ENCODE assay signal across 18 cellular contexts in the genomic region with DNA sequence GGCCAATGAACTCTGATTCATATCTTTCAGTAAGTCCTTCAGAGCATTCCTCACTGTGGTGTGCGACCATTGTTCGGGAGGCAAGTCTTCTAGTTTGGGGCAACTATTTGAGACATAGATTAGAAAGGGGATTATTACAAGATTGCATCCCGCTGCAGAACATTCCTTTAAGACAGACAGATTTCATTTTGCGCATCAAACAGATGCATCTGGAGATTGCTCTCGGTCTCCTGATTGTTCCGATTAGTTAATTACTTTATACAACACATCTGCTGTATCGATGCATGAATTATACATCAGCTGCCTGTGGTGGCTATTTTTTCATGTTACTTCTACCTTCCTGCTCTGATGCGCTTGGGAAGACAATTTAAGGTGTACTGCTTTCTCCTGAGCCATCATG. TPM values are rescaled to one million over a fixed set of nuclear protein-coding genes. Genes with fewer than 3 reads are reported as not detected.
DNase-seq lines count a peak whose midpoint lies in the region; ATAC-seq lines count a peak whose summit lies in the region.
"Had no signal": no experiment of that assay in that cellular context is flagged by ENCODE, and none has a peak within 500 bp of the region (broad histone marks: within the 10 kb centered on the region; RNA-seq: fewer than 3 reads in every experiment).

No MANE protein-coding gene starts in this region.

- H3K27ac Mint-ChIP-seq in activated T-cell treated with anti-CD3 and anti-CD28 coated beads, Interleukin-2, amount 50 U/mL, for 72 hours = peak overlapping the region; percentile 97
- peak overlapping the region; percentile 71 for H3K27ac Mint-ChIP-seq in activated T-helper 1 cell treated with anti-CD3 and anti-CD28 coated beads, Interleukin-12 subunit alpha, Interleukin-12 subunit beta, Interleukin-2, Interleukin-4 antibody, amounts not matched to agents 30 ng/mL and 10 ng/mL and 1 ng/mL, durations not matched to agents 14 hours and 24 hours and 36 hours
- peak overlapping the region; percentile 71 to 96 (median 87) for H3K27ac Mint-ChIP-seq in naive thymus-derived CD4-positive, alpha-beta T cell
- H3K27ac Mint-ChIP-seq: H9 had no signal

- no peaks in the 10 kb centered on the region for H3K27me3 Mint-ChIP-seq in activated T-cell treated with anti-CD3 and anti-CD28 coated beads, Interleukin-2, amount 50 U/mL, for 72 hours (ENCODE audit: low read depth)
- H3K27me3 Mint-ChIP-seq in activated T-helper 1 cell treated with anti-CD3 and anti-CD28 coated beads, Interleukin-12 subunit alpha, Interleukin-12 subunit beta, Interleukin-2, Interleukin-4 antibody, amounts not matched to agents 30 ng/mL and 10 ng/mL and 1 ng/mL, durations not matched to agents 14 hours and 24 hours and 36 hours (ENCODE audit: insufficient read depth) = no peaks in the 10 kb centered on the region
- H3K27me3 Mint-ChIP-seq in naive thymus-derived CD4-positive, alpha-beta T cell = no peaks in the 10 kb centered on the region

- no peaks in the 10 kb centered on the region for H3K27me3 ChIP-seq in naive thymus-derived CD4-positive, alpha-beta T cell (ENCODE audit: control insufficient read depth in 2 of 2, insufficient read depth in 2 of 2, low read length in 2 of 2)
- H3K27me3 ChIP-seq: BLaER1 had no signal

- no peak overlapping the region for H3K4me3 ChIP-seq in naive thymus-derived CD4-positive, alpha-beta T cell (ENCODE audit: low read length)
- H3K4me3 ChIP-seq: BLaER1, GM12878 had no signal

- peak overlapping the region; percentile 46 for H3K27ac ChIP-seq in naive thymus-derived CD4-positive, alpha-beta T cell (ENCODE audit: low read depth, low read length)
- H3K27ac ChIP-seq: 22Rv1, BLaER1, KMS-11 had no signal

- H3K9me3 Mint-ChIP-seq in activated T-cell treated with anti-CD3 and anti-CD28 coated beads, Interleukin-2, amount 50 U/mL, for 72 hours = no peaks in the 10 kb centered on the region
- H3K9me3 Mint-ChIP-seq in activated T-helper 1 cell treated with anti-CD3 and anti-CD28 coated beads, Interleukin-12 subunit alpha, Interleukin-12 subunit beta, Interleukin-2, Interleukin-4 antibody, amounts not matched to agents 30 ng/mL and 10 ng/mL and 1 ng/mL, durations not matched to agents 14 hours and 24 hours and 36 hours = no peaks in the 10 kb centered on the region
- no peaks in the 10 kb centered on the region for H3K9me3 Mint-ChIP-seq in naive thymus-derived CD4-positive, alpha-beta T cell
- H3K9me3 Mint-ChIP-seq: H9 had no signal

- intact Hi-C loops in activated T-helper 1 cell treated with anti-CD3 and anti-CD28 coated beads, Interleukin-12 subunit alpha, Interleukin-12 subunit beta, Interleukin-2, Interleukin-4 antibody, amounts not matched to agents 30 ng/mL and 10 ng/mL and 1 ng/mL, durations not matched to agents 14 hours and 24 hours and 36 hours (cut with micrococcal nuclease) = no loop called here
- intact Hi-C loops in naive thymus-derived CD4-positive, alpha-beta T cell (cut with micrococcal nuclease) = loop anchor here in 1 of 2 donors (1.0 to 10.0 kb wide), 2 partner anchors 8 to 730 kb away; a partner anchor contains a TSS

- CTCF ChIA-PET in naive thymus-derived CD4-positive, alpha-beta T cell (lab: Charles Lee) = no interaction called here

- peak in 1 of 2 donors; percentile 10 for ATAC-seq in activated T-cell treated with anti-CD3 and anti-CD28 coated beads, Interleukin-2, amount 50 U/mL, for 72 hours (replicated peaks in 1 of 2)
- ATAC-seq in naive thymus-derived CD4-positive, alpha-beta T cell = no peak
- ATAC-seq: GM12878, HepG2 had no signal

- H3K4me1 ChIP-seq in naive thymus-derived CD4-positive, alpha-beta T cell (ENCODE audit: control insufficient read depth in 2 of 2, insufficient read depth in 2 of 2, low read length in 2 of 2) = peaks cover 18 to 77% of the 10 kb centered on the region in 2 donors

- no peaks in the 10 kb centered on the region for H3K9me3 ChIP-seq in naive thymus-derived CD4-positive, alpha-beta T cell (ENCODE audit: control insufficient read depth in 2 of 3, low read length in 3 of 3)
- H3K9me3 ChIP-seq: BLaER1, Caco-2 had no signal

- peaks cover 30 to 75% of the 10 kb centered on the region in 2 donors for H3K36me3 Mint-ChIP-seq in activated T-cell treated with anti-CD3 and anti-CD28 coated beads, Interleukin-2, amount 50 U/mL, for 72 hours (ENCODE audit: insufficient read depth in 2 of 2)
- peaks cover 75% of the 10 kb centered on the region for H3K36me3 Mint-ChIP-seq in activated T-helper 1 cell treated with anti-CD3 and anti-CD28 coated beads, Interleukin-12 subunit alpha, Interleukin-12 subunit beta, Interleukin-2, Interleukin-4 antibody, amounts not matched to agents 30 ng/mL and 10 ng/mL and 1 ng/mL, durations not matched to agents 14 hours and 24 hours and 36 hours (ENCODE audit: low read depth)
- H3K36me3 Mint-ChIP-seq in naive thymus-derived CD4-positive, alpha-beta T cell = peaks cover 8 to 67% (median 58%) of the 10 kb centered on the region in 5 donors

- peaks cover 98% of the 10 kb centered on the region for H3K4me1 Mint-ChIP-seq in activated T-cell treated with anti-CD3 and anti-CD28 coated beads, Interleukin-2, amount 50 U/mL, for 72 hours (ENCODE audit: low read depth)
- H3K4me1 Mint-ChIP-seq in activated T-helper 1 cell treated with anti-CD3 and anti-CD28 coated beads, Interleukin-12 subunit alpha, Interleukin-12 subunit beta, Interleukin-2, Interleukin-4 antibody, amounts not matched to agents 30 ng/mL and 10 ng/mL and 1 ng/mL, durations not matched to agents 14 hours and 24 hours and 36 hours (ENCODE audit: low read depth) = peaks cover 89% of the 10 kb centered on the region
- peaks cover 41 to 98% (median 89%) of the 10 kb centered on the region in 7 donors for H3K4me1 Mint-ChIP-seq in naive thymus-derived CD4-positive, alpha-beta T cell
- H3K4me1 Mint-ChIP-seq: H9 had no signal

- peaks cover 7 to 12% (median 7%) of the 10 kb centered on the region in 3 experiments for H3K36me3 ChIP-seq in naive thymus-derived CD4-positive, alpha-beta T cell (ENCODE audit: control insufficient read depth in 2 of 3, insufficient read depth in 3 of 3, low read length in 3 of 3)

- POLR2A ChIA-PET in naive thymus-derived CD4-positive, alpha-beta T cell (lab: Charles Lee) = interaction anchor here (0.6 to 3.2 kb wide), 15 partner anchors 9 to 312 kb away, joined by 3 to 20 read pairs (median 5); a partner anchor contains a TSS

- DNase-seq in DMS 273 (lab: John Stamatoyannopoulos, UW; ENCODE audit: unreplicated experiment) (peak; percentile 9), DMS 273 treated with DMSO at 0.1 percent for 48 hours (lab: John Stamatoyannopoulos, UW) (no peak), activated T-cell treated with anti-CD3 and anti-CD28 coated beads for 4 hours (no peak), nucleus accumbens (lab: John Stamatoyannopoulos, UW) (no peak), COLO668 (lab: John Stamatoyannopoulos, UW; ENCODE audit: unreplicated experiment) (no peak)
- DNase-seq in activated T-cell treated with anti-CD3 and anti-CD28 coated beads, Interleukin-2, amount 50 U/mL, for 72 hours = no peak
- no peak for DNase-seq in activated T-helper 1 cell treated with anti-CD3 and anti-CD28 coated beads, Interleukin-12 subunit alpha, Interleukin-12 subunit beta, Interleukin-2, Interleukin-4 antibody, amounts not matched to agents 30 ng/mL and 10 ng/mL and 1 ng/mL, durations not matched to agents 14 hours and 24 hours and 36 hours (ENCODE audit: low spot score)
- DNase-seq in naive thymus-derived CD4-positive, alpha-beta T cell = no peak
- DNase-seq: Caco-2, H9, NCI-H1092 treated with DMSO at 0.1 percent for 48 hours, NCI-H1694, NCI-H345 had no signal

- H3K4me3 Mint-ChIP-seq in activated T-cell treated with anti-CD3 and anti-CD28 coated beads, Interleukin-2, amount 50 U/mL, for 72 hours = peak overlapping the region; percentile 74 to 88
- H3K4me3 Mint-ChIP-seq in activated T-helper 1 cell treated with anti-CD3 and anti-CD28 coated beads, Interleukin-12 subunit alpha, Interleukin-12 subunit beta, Interleukin-2, Interleukin-4 antibody, amounts not matched to agents 30 ng/mL and 10 ng/mL and 1 ng/mL, durations not matched to agents 14 hours and 24 hours and 36 hours = peak overlapping the region; percentile 68
- peak overlapping the region in 9 of 10 donors; percentile 52 to 100 (median 78) for H3K4me3 Mint-ChIP-seq in naive thymus-derived CD4-positive, alpha-beta T cell
- H3K4me3 Mint-ChIP-seq: H9 had no signal

RNA-seq across cellular contexts. Expression of a gene that starts 10.0 kb away (rescaled TPM):
- total RNA-seq in activated T-cell treated with anti-CD3 and anti-CD28 coated beads, Interleukin-2, amount 50 U/mL, for 72 hours = 100 to 1,000 TPM; 716 to 962 TPM
- total RNA-seq in activated T-helper 1 cell treated with anti-CD3 and anti-CD28 coated beads, Interleukin-12 subunit alpha, Interleukin-12 subunit beta, Interleukin-2, Interleukin-4 antibody, amounts not matched to agents 30 ng/mL and 10 ng/mL and 1 ng/mL, durations not matched to agents 14 hours and 24 hours and 36 hours = 679 and 686 TPM in 2 replicates
- total RNA-seq in naive thymus-derived CD4-positive, alpha-beta T cell = 100 to 1,000 TPM; 258 to 482 (median 451) TPM
- polyA plus RNA-seq in naive thymus-derived CD4-positive, alpha-beta T cell = 100 to 1,000 TPM; 286 to 389 TPM
- total RNA-seq: HepG2 had no signal
